ENCODE assay signal across 21 cellular contexts in the genomic region with DNA sequence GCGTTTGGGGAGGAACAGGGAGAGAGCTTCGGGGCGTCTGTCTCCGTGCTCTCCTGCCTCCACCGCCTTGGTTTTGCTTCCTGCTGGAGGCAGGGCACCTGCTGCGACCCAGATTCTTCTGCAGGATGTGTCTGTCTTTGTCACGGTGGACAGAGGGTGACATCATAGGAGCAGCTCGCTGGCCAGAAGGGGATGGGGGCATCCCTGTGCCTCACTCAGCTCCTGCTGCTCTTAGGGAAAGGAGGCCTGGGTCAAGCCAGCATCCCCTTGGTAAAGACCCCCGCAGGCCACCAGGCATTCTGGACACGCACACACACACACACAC. TPM values are rescaled to one million over a fixed set of nuclear protein-coding genes. Genes with fewer than 3 reads are reported as not detected.
DNase-seq lines count a peak whose midpoint lies in the region; ATAC-seq and TF ChIP-seq lines count a peak whose summit lies in the region.
"Had no signal": no experiment of that assay in that cellular context is flagged by ENCODE, and none has a peak within 500 bp of the region (broad histone marks: within the 10 kb centered on the region; RNA-seq: fewer than 3 reads in every experiment).

No MANE protein-coding gene starts in this region.

- H3F3A ChIP-seq in SK-N-SH (replicated peaks; ENCODE audit: insufficient read depth) = peaks cover 7% of the 10 kb centered on the region

- peaks cover 63% of the 10 kb centered on the region for H3K36me3 Mint-ChIP-seq in stimulated activated effector memory CD8-positive, alpha-beta T cell treated with anti-CD3 and anti-CD28 coated beads, Interleukin-12 subunit alpha, Interleukin-12 subunit beta, amount 100 ng/mL, for 72 hours

- peaks cover 17% of the 10 kb centered on the region for H3K4me1 Mint-ChIP-seq in stimulated activated effector memory CD8-positive, alpha-beta T cell treated with anti-CD3 and anti-CD28 coated beads, Interleukin-12 subunit alpha, Interleukin-12 subunit beta, amount 100 ng/mL, for 72 hours
- H3K4me1 Mint-ChIP-seq: mesothelial cell of epicardium had no signal

- DNase-seq in SK-N-SH (peak; percentile 83), cerebellum (ENCODE audit: low spot score) (peak; percentile 47), hepatic stellate cell (ENCODE audit: low spot score) (peak; percentile 57), GM13976 (ENCODE audit: low spot score) (no peak)
- no peak for DNase-seq in stimulated activated effector memory CD8-positive, alpha-beta T cell treated with anti-CD3 and anti-CD28 coated beads, Interleukin-12 subunit alpha, Interleukin-12 subunit beta, amount 100 ng/mL, for 72 hours (ENCODE audit: low spot score in 2 of 2)
- DNase-seq: activated naive CD8-positive, alpha-beta T cell treated with anti-CD3 and anti-CD28 coated beads, Interleukin-2, amount 10 ng/mL, durations not matched to agents 7 days and 5 days; effector CD4-positive, alpha-beta T cell; head of caudate nucleus; NCI-H2171; nephron progenitor cell; stimulated activated naive CD8-positive, alpha-beta T cell treated with anti-CD3 and anti-CD28 coated beads, Interleukin-15, amount 100 ng/mL, for 72 hours; T1000 had no signal

- H3K27me3 ChIP-seq in SK-N-SH (ENCODE audit: insufficient read depth) = no peaks in the 10 kb centered on the region

- no peak for TF ChIP-seq CTCF in SK-N-SH (IDR thresholded peaks at IDR 0.05)
- no peak for TF ChIP-seq CTCF in GM13976 (IDR thresholded peaks at IDR 0.05; ENCODE audit: borderline replicate concordance, control extremely low read depth, extremely low read depth, insufficient read depth, missing control alignments)

- peaks cover 6% of the 10 kb centered on the region; the same call in 1 of the 2 replicates for H4K20me1 ChIP-seq in SK-N-SH (ENCODE audit: insufficient read depth)

- no peaks in the 10 kb centered on the region for H3K9me2 ChIP-seq in SK-N-SH

- no peak for TF ChIP-seq EP300 in SK-N-SH (IDR thresholded peaks at IDR 0.05; ENCODE audit: borderline replicate concordance in 1 of 2, low read depth in 1 of 2, low read length in 1 of 2)

- TF ChIP-seq RAD21 in SK-N-SH (IDR thresholded peaks at IDR 0.05; ENCODE audit: low read length) = no peak

- CTCF ChIA-PET in SK-N-SH (lab: Yijun Ruan, JAX) = interaction anchor here (0.8 to 5.8 kb wide), 6 partner anchors 8 to 122 kb away, joined by 3 to 49 read pairs (median 4); no protein-coding TSS in a partner anchor

- peaks cover 2% of the 10 kb centered on the region for H3K9me3 Mint-ChIP-seq in stimulated activated effector memory CD8-positive, alpha-beta T cell treated with anti-CD3 and anti-CD28 coated beads, Interleukin-12 subunit alpha, Interleukin-12 subunit beta, amount 100 ng/mL, for 72 hours
- H3K9me3 Mint-ChIP-seq: activated naive CD8-positive, alpha-beta T cell treated with anti-CD3 and anti-CD28 coated beads, Interleukin-2, amount 10 ng/mL, durations not matched to agents 7 days and 5 days; activated T-helper 1 cell treated with anti-CD3 and anti-CD28 coated beads, Interleukin-12 subunit alpha, Interleukin-12 subunit beta, Interleukin-2, Interleukin-4 antibody, amounts not matched to agents 30 ng/mL and 10 ng/mL and 1 ng/mL, durations not matched to agents 14 hours and 24 hours and 36 hours; mesothelial cell of epicardium; type B pancreatic cell had no signal

- H3K36me3 ChIP-seq in SK-N-SH (replicated peaks in 1 of 2; ENCODE audit: control insufficient read depth in 1 of 2, insufficient read depth in 2 of 2, low read length in 1 of 2) = peaks cover under 1 to 37% of the 10 kb centered on the region in 2 experiments

- no peak overlapping the region for H2AFZ ChIP-seq in SK-N-SH (ENCODE audit: low read depth)
- H2AFZ ChIP-seq: GM23338 had no signal

- no peak for ATAC-seq in SK-N-SH treated with all-trans-retinoic acid at 6 μM for 48 hours
- peak; percentile 33 for ATAC-seq in stimulated activated effector memory CD8-positive, alpha-beta T cell treated with anti-CD3 and anti-CD28 coated beads, Interleukin-12 subunit alpha, Interleukin-12 subunit beta, amount 100 ng/mL, for 72 hours
- ATAC-seq in GM18873 (IDR thresholded peaks at IDR 0.05; ENCODE audit: low FRiP score, unreplicated experiment) = no peak
- no peak for ATAC-seq in HG03196 (IDR thresholded peaks at IDR 0.05; ENCODE audit: unreplicated experiment)
- ATAC-seq: A549; GM23338; stimulated activated naive CD8-positive, alpha-beta T cell treated with anti-CD3 and anti-CD28 coated beads, Interleukin-15, amount 100 ng/mL, for 72 hours had no signal

- peaks cover 0 to 9% of the 10 kb centered on the region in 2 experiments; a peak in 1 of 4 replicates for H3K4me1 ChIP-seq in SK-N-SH (ENCODE audit: control insufficient read depth in 1 of 2, insufficient read depth in 2 of 2, low read depth in 1 of 2, low read length in 1 of 2)

- no peak overlapping the region; a peak in 1 of 4 replicates for H3K4me3 ChIP-seq in SK-N-SH (ENCODE audit: low read depth in 2 of 2, low read length in 1 of 2)
- H3K4me3 ChIP-seq: A549, GM23338 had no signal

- in situ Hi-C loops in GM13976 (cut with MboI; ENCODE audit: low sequenced_read_pairs, unreplicated experiment) = no loop called here

- 59% methylated on average over 6 of the region's 10 CpGs for WGBS in SK-N-SH (ENCODE audit: low lambda C conversion rate)

- POLR2A ChIA-PET in SK-N-SH (lab: Yijun Ruan, JAX) = interaction anchor here (0.7 kb wide), 1 partner anchor 137 kb away, joined by 3 read pairs; no protein-coding TSS in a partner anchor

- no peaks in the 10 kb centered on the region for H3K79me2 ChIP-seq in SK-N-SH (ENCODE audit: insufficient read depth)

- no peak overlapping the region for H3K4me3 Mint-ChIP-seq in stimulated activated effector memory CD8-positive, alpha-beta T cell treated with anti-CD3 and anti-CD28 coated beads, Interleukin-12 subunit alpha, Interleukin-12 subunit beta, amount 100 ng/mL, for 72 hours
- H3K4me3 Mint-ChIP-seq: activated naive CD8-positive, alpha-beta T cell treated with anti-CD3 and anti-CD28 coated beads, Interleukin-2, amount 10 ng/mL, durations not matched to agents 7 days and 5 days; activated T-helper 1 cell treated with anti-CD3 and anti-CD28 coated beads, Interleukin-12 subunit alpha, Interleukin-12 subunit beta, Interleukin-2, Interleukin-4 antibody, amounts not matched to agents 30 ng/mL and 10 ng/mL and 1 ng/mL, durations not matched to agents 14 hours and 24 hours and 36 hours; GM23338; mesothelial cell of epicardium; nephron progenitor cell; stimulated activated naive CD8-positive, alpha-beta T cell treated with anti-CD3 and anti-CD28 coated beads, Interleukin-15, amount 100 ng/mL, for 72 hours; type B pancreatic cell had no signal

- peak overlapping the region in 1 of 2 experiments; percentile 34; a peak in 1 of 4 replicates for H3K27ac ChIP-seq in SK-N-SH (ENCODE audit: low read depth in 2 of 2, low read length in 1 of 2)
- H3K27ac ChIP-seq: A549, C4-2B had no signal

- peak overlapping the region; percentile 71 for H3K27ac Mint-ChIP-seq in stimulated activated effector memory CD8-positive, alpha-beta T cell treated with anti-CD3 and anti-CD28 coated beads, Interleukin-12 subunit alpha, Interleukin-12 subunit beta, amount 100 ng/mL, for 72 hours
- H3K27ac Mint-ChIP-seq: activated naive CD8-positive, alpha-beta T cell treated with anti-CD3 and anti-CD28 coated beads, Interleukin-2, amount 10 ng/mL, durations not matched to agents 7 days and 5 days; activated T-helper 1 cell treated with anti-CD3 and anti-CD28 coated beads, Interleukin-12 subunit alpha, Interleukin-12 subunit beta, Interleukin-2, Interleukin-4 antibody, amounts not matched to agents 30 ng/mL and 10 ng/mL and 1 ng/mL, durations not matched to agents 14 hours and 24 hours and 36 hours; nephron progenitor cell; stimulated activated naive CD8-positive, alpha-beta T cell treated with anti-CD3 and anti-CD28 coated beads, Interleukin-15, amount 100 ng/mL, for 72 hours; type B pancreatic cell had no signal

- no peak overlapping the region for H3K9ac ChIP-seq in SK-N-SH

- no peak overlapping the region for H3K4me2 ChIP-seq in SK-N-SH
- H3K4me2 ChIP-seq: A549 had no signal

- no peaks in the 10 kb centered on the region for H3K9me3 ChIP-seq in SK-N-SH
- H3K9me3 ChIP-seq: A549 had no signal

TF ChIP-seq in SK-N-SH, 30 proteins besides CTCF, POLR2A, EP300 and RAD21 (continues in another document):
- TF ChIP-seq RFX5 (IDR thresholded peaks at IDR 0.05; ENCODE audit: low read length) (no peak), SIN3A (IDR thresholded peaks at IDR 0.05; ENCODE audit: borderline replicate concordance, low read depth, low read length) (no peak), NRF1 (IDR thresholded peaks at IDR 0.05; ENCODE audit: low read depth, low read length) (no peak), RXRA (IDR thresholded peaks at IDR 0.05; ENCODE audit: borderline replicate concordance, low read depth) (no peak)

TF ChIP-seq in SK-N-SH treated with all-trans-retinoic acid at 6 μM for 48 hours, 23 proteins besides CTCF, POLR2A, EP300 and RAD21 (continues in another document):
- no peak for TF ChIP-seq ISL1 (CRISPR knock-in tag; IDR thresholded peaks at IDR 0.05)
- no peak for TF ChIP-seq ZC3H10 (CRISPR knock-in tag; IDR thresholded peaks at IDR 0.05)
- no peak for TF ChIP-seq BACH2 (CRISPR knock-in tag; IDR thresholded peaks at IDR 0.05; ENCODE audit: borderline replicate concordance)
- TF ChIP-seq ZFP3 (CRISPR knock-in tag; IDR thresholded peaks at IDR 0.05) = no peak
- TF ChIP-seq TOX (CRISPR knock-in tag; IDR thresholded peaks at IDR 0.05; ENCODE audit: borderline replicate concordance) = no peak
- no peak for TF ChIP-seq SNAI2 (CRISPR knock-in tag; IDR thresholded peaks at IDR 0.05)
- TF ChIP-seq, protein P1, sequence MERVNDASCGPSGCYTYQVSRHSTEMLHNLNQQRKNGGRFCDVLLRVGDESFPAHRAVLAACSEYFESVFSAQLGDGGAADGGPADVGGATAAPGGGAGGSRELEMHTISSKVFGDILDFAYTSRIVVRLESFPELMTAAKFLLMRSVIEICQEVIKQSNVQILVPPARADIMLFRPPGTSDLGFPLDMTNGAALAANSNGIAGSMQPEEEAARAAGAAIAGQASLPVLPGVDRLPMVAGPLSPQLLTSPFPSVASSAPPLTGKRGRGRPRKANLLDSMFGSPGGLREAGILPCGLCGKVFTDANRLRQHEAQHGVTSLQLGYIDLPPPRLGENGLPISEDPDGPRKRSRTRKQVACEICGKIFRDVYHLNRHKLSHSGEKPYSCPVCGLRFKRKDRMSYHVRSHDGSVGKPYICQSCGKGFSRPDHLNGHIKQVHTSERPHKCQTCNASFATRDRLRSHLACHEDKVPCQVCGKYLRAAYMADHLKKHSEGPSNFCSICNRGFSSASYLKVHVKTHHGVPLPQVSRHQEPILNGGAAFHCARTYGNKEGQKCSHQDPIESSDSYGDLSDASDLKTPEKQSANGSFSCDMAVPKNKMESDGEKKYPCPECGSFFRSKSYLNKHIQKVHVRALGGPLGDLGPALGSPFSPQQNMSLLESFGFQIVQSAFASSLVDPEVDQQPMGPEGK (CRISPR knock-in tag; IDR thresholded peaks at IDR 0.05; ENCODE audit: borderline replicate concordance) = no peak

RNA-seq across cellular contexts. Expression of a gene that starts 16.1 kb away (rescaled TPM):
- polyA plus RNA-seq in SK-N-SH (2012; rRNA removed) = 1.0 and 1.1 TPM in 2 replicates
- 0.62 and 1.00 TPM in 2 replicates for polyA plus RNA-seq in SK-N-SH (2012; cell fraction: cytosol; rRNA removed)
- 2.6 and 3.8 TPM in 2 replicates for polyA plus RNA-seq in SK-N-SH (2012; cell fraction: nucleus; rRNA removed)
- 0.36 TPM for total RNA-seq in cerebellum

RNA-seq across cellular contexts. Expression of a gene that starts 44.9 kb away (rescaled TPM):
- polyA plus RNA-seq in SK-N-SH (2012; rRNA removed) = 33.0 and 40.1 TPM in 2 replicates
- 16.8 and 26.2 TPM in 2 replicates for polyA plus RNA-seq in SK-N-SH (2012; cell fraction: cytosol; rRNA removed)
- polyA plus RNA-seq in SK-N-SH (2012; cell fraction: nucleus; rRNA removed) = 13.8 and 35.6 TPM in 2 replicates
- 12.2 TPM for total RNA-seq in cerebellum

Comparison
In these comparisons a context has a peak if more than half of its experiments do, and no peak if none do; other contexts are left out.
1. DNase-seq: peak in SK-N-SH (single experiment), cerebellum (single experiment) and hepatic stellate cell (single experiment); none in stimulated activated effector memory CD8-positive, alpha-beta T cell treated with anti-CD3 and anti-CD28 coated beads, Interleukin-12 subunit alpha, Interleukin-12 subunit beta, amount 100 ng/mL, for 72 hours (0 of 2) and GM13976 (single experiment).